In the genomic region with DNA sequence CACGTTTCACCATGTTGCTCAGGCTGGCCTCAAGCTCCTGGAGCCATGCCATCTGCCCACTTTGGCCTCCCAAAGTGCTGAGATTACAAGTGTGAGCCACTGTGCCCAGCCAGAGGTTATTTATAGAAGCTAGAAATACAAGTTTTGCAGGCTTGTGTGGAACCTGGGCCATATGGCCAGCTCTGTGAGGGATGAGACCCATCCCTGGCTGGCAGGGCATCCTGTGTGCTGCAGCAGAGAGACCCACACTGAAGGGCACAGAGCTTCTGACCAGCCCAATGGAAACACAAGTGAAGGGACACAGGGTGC, we compare ENCODE assay signal across 12 cellular contexts. TPM values are rescaled to one million over a fixed set of nuclear protein-coding genes. Genes with fewer than 3 reads are reported as not detected.
DNase-seq lines count a peak whose midpoint lies in the region; ATAC-seq and TF ChIP-seq lines count a peak whose summit lies in the region.
"Not testable (repeated sequence)": the region's sequence is repeated elsewhere in the genome, so short reads cannot be mapped to it uniquely, and the experiment has no call there.
"Had no signal": no experiment of that assay in that cellular context is flagged by ENCODE, and none has a peak within 500 bp of the region (broad histone marks: within the 10 kb centered on the region; RNA-seq: fewer than 3 reads in every experiment).

No MANE protein-coding gene starts in this region.

- TF ChIP-seq POLR2A in heart left ventricle (IDR thresholded peaks at IDR 0.05); spleen (IDR thresholded peaks at IDR 0.05): not testable (repeated sequence)

- WGBS in heart left ventricle, 4 donors = 27 to 53% (median 43%) methylated on average over 1 of the region's 1 CpG
- WGBS in spleen, 5 donors = 7 to 21% (median 13%) methylated on average over 1 of the region's 1 CpG

- ATAC-seq in GM19035 (IDR thresholded peaks at IDR 0.05; ENCODE audit: unreplicated experiment) = peak; percentile 5
- peak; percentile 27 for ATAC-seq in GM21737 (IDR thresholded peaks at IDR 0.05; ENCODE audit: unreplicated experiment)
- peak; percentile 17 for ATAC-seq in HG03095 (IDR thresholded peaks at IDR 0.05; ENCODE audit: unreplicated experiment)
- ATAC-seq in heart left ventricle = peak; percentile 22 to 58 (median 46)

- not testable (repeated sequence) for H3K9me3 Mint-ChIP-seq in T-helper 2 cell treated with Interferon-gamma antibody and Interleukin-4, amounts not matched to agents 5 μg/mL and 100 μg/mL, for 36 hours

- intact Hi-C loops in heart left ventricle (cut with DNase I) = loop anchor here in 1 of 10 donors (5.0 kb wide), 1 partner anchor 692 kb away; the partner anchor contains the start of gene SFTPA2
- intact Hi-C loops in spleen (cut with DNase I; ENCODE audit: low total_unique reads) = not testable (repeated sequence)

- not testable (repeated sequence) for H3K36me3 ChIP-seq in heart left ventricle, spleen

- H3K4me1 ChIP-seq in heart left ventricle = not testable (repeated sequence)
- peaks cover 0 to 21% (median 3%) of the 10 kb centered on the region in 6 donors for H3K4me1 ChIP-seq in spleen

- not testable (repeated sequence) for H3K27me3 ChIP-seq in heart left ventricle
- peaks cover 0 to 20% (median 0%) of the 10 kb centered on the region in 7 donors for H3K27me3 ChIP-seq in spleen (replicated peaks in 1 of 7)

- peak overlapping the region; percentile 32 for H3K4me3 Mint-ChIP-seq in T-helper 2 cell treated with Interferon-gamma antibody and Interleukin-4, amounts not matched to agents 5 μg/mL and 100 μg/mL, for 36 hours

- H3K9me3 ChIP-seq in heart left ventricle, spleen: not testable (repeated sequence)

- H3K27ac ChIP-seq in heart left ventricle = not testable (repeated sequence)
- peak overlapping the region in 5 of 8 donors; percentile 38 to 81 (median 79) for H3K27ac ChIP-seq in spleen

- peaks cover 29% of the 10 kb centered on the region for H3K4me1 Mint-ChIP-seq in T-helper 2 cell treated with Interferon-gamma antibody and Interleukin-4, amounts not matched to agents 5 μg/mL and 100 μg/mL, for 36 hours (ENCODE audit: low read depth)

- DNase-seq in DMS153 treated with DMSO at 0.1 percent for 48 hours (lab: John Stamatoyannopoulos, UW; ENCODE audit: unreplicated experiment) (peak; percentile 22), NCI-H1417 (lab: John Stamatoyannopoulos, UW) (peak in 2 of 3 experiments; percentile 9 to 15)
- not testable (repeated sequence) for DNase-seq in T-helper 2 cell treated with Interferon-gamma antibody and Interleukin-4, amounts not matched to agents 5 μg/mL and 100 μg/mL, for 36 hours (ENCODE audit: low spot score); heart left ventricle; spleen

- TF ChIP-seq CTCF in heart left ventricle (IDR thresholded peaks at IDR 0.05); spleen (IDR thresholded peaks at IDR 0.05 in 8 of 11, conservative IDR thresholded peaks at IDR 0.05 in 3 of 11): not testable (repeated sequence)

- not testable (repeated sequence) for H3K36me3 Mint-ChIP-seq in T-helper 2 cell treated with Interferon-gamma antibody and Interleukin-4, amounts not matched to agents 5 μg/mL and 100 μg/mL, for 36 hours (ENCODE audit: low read depth)

- H3K27ac Mint-ChIP-seq in T-helper 2 cell treated with Interferon-gamma antibody and Interleukin-4, amounts not matched to agents 5 μg/mL and 100 μg/mL, for 36 hours = peak overlapping the region; percentile 9

- not testable (repeated sequence) for H3K27me3 Mint-ChIP-seq in T-helper 2 cell treated with Interferon-gamma antibody and Interleukin-4, amounts not matched to agents 5 μg/mL and 100 μg/mL, for 36 hours (ENCODE audit: low read depth)

- not testable (repeated sequence) for H3K4me3 ChIP-seq in heart left ventricle, spleen

RNA-seq across cellular contexts. Expression of gene MAT1A, which starts 35.5 kb away (rescaled TPM):
- total RNA-seq in heart left ventricle (1 to 10 TPM in 1 of 9 donors, under 1 TPM in 3, not detected in 5; 0.07 to 1.1 (median 0.46) TPM), spleen (under 1 TPM in 1 of 7 donors, not detected in 6; 0.76 TPM)
- polyA plus RNA-seq in heart left ventricle (not detected), spleen (under 1 TPM in 1 of 3 donors, not detected in 2; 0.05 TPM)
- total RNA-seq: CD4-positive, alpha-beta memory T cell; fibroblast of villous mesenchyme; tibial nerve had no signal
- polyA plus RNA-seq: aorta; CD4-positive, alpha-beta memory T cell had no signal

RNA-seq across cellular contexts. Expression of gene ANXA11, which starts 48.6 kb away (rescaled TPM):
- total RNA-seq in heart left ventricle (100 to 1,000 TPM; 281 to 440 (median 368) TPM), spleen (100 to 1,000 TPM; 102 to 201 (median 157) TPM)
- polyA plus RNA-seq in heart left ventricle (100 to 1,000 TPM; 152 to 487 TPM), spleen (100 to 1,000 TPM in 2 of 3 donors, 10 to 100 TPM in 1; 89.9 to 143 (median 117) TPM)
